ENCODE assay signal across 31 cellular contexts in genomic region chr12:76802060-76802459, GRCh38.
"Had no signal": no experiment of that assay in that cellular context is flagged by ENCODE, and none has a peak within 500 bp of the region (broad histone marks: within the 10 kb centered on the region; RNA-seq: fewer than 3 reads in every experiment).

No MANE protein-coding gene starts in this region.

- H3K9ac ChIP-seq: neural progenitor cell, parathyroid adenoma had no signal

- H3K4me1 Mint-ChIP-seq: nephron; neural progenitor cell; stimulated activated naive CD8-positive, alpha-beta T cell treated with anti-CD3 and anti-CD28 coated beads, Interleukin-15, amount 100 ng/mL, for 72 hours had no signal

- H3K36me3 ChIP-seq: ovary had no signal

- H2AFZ ChIP-seq: neural progenitor cell, parathyroid adenoma had no signal

- ATAC-seq: natural killer cell; psoas muscle; right cardiac atrium; sciatic nerve; stimulated activated memory B cell treated with anti-CD40 and anti-IgM and Interleukin-4, amounts not matched to agents 10 μg/mL and 1 μg/mL and 100 μg/mL, for 72 hours; stimulated activated naive CD8-positive, alpha-beta T cell treated with anti-CD3 and anti-CD28 coated beads, Interleukin-15, amount 100 ng/mL, for 72 hours; stimulated activated naive CD8-positive, alpha-beta T cell treated with anti-CD3 and anti-CD28 coated beads, Interleukin-15, Interleukin-2, amounts not matched to agents 100 U/mL and 50 U/mL, for 24 hours; upper lobe of right lung had no signal

- H3K4me3 Mint-ChIP-seq: natural killer cell; nephron; neural progenitor cell; stimulated activated memory B cell treated with anti-CD40 and anti-IgM and Interleukin-4, amounts not matched to agents 10 μg/mL and 1 μg/mL and 100 μg/mL, for 72 hours; stimulated activated naive CD8-positive, alpha-beta T cell treated with anti-CD3 and anti-CD28 coated beads, Interleukin-15, amount 100 ng/mL, for 72 hours; type B pancreatic cell had no signal

- H3K4me1 ChIP-seq: neural progenitor cell, parathyroid adenoma, psoas muscle, testis, upper lobe of right lung had no signal

- H3K27me3 ChIP-seq: neural progenitor cell, ovary, spleen, suprapubic skin, testis, tibial artery, transverse colon, upper lobe of right lung, vagina had no signal

- H3K9me3 ChIP-seq: ovary, testis, tibial artery, upper lobe of right lung, vagina had no signal

- H3K4me3 ChIP-seq: neural progenitor cell, ovary, psoas muscle, skin epidermis, smooth muscle cell, spleen, suprapubic skin, testis, tibial artery, transverse colon, upper lobe of right lung, vagina had no signal

- H3K27ac ChIP-seq: neural progenitor cell, ovary, parathyroid adenoma, psoas muscle, skin epidermis, spleen, suprapubic skin, testis, tibial artery, transverse colon, upper lobe of right lung, vagina had no signal

- H3K4me2 ChIP-seq: neural progenitor cell, smooth muscle cell had no signal

- H3K27ac Mint-ChIP-seq: natural killer cell; nephron; neural progenitor cell; progenitor cell of endocrine pancreas; stimulated activated memory B cell treated with anti-CD40 and anti-IgM and Interleukin-4, amounts not matched to agents 10 μg/mL and 1 μg/mL and 100 μg/mL, for 72 hours; stimulated activated naive CD8-positive, alpha-beta T cell treated with anti-CD3 and anti-CD28 coated beads, Interleukin-15, amount 100 ng/mL, for 72 hours; type B pancreatic cell had no signal

- DNase-seq: natural killer cell; occipital lobe; ovary; posterior cingulate gyrus; psoas muscle; right cardiac atrium; spleen; stimulated activated CD4-positive, alpha-beta T cell treated with anti-CD3 and anti-CD28 coated beads, Interleukin-12 subunit alpha, Interleukin-12 subunit beta, amount 100 ng/mL, for 4 hours; stimulated activated CD4-positive, alpha-beta T cell treated with anti-CD3 and anti-CD28 coated beads, Interleukin-1b, Interleukin-23, amount 100 ng/mL, for 48 hours; stimulated activated CD4-positive, alpha-beta T cell treated with anti-CD3 and anti-CD28 coated beads, Interleukin-4, amount 100 ng/mL, for 1 hour; stimulated activated CD4-positive, alpha-beta T cell treated with anti-CD3 and anti-CD28 coated beads, Interleukin-4, amount 100 ng/mL, for 4 hours; stimulated activated CD8-positive, alpha-beta memory T cell treated with anti-CD3 and anti-CD28 coated beads, Interleukin-4, amount 100 ng/mL, for 48 hours; stimulated activated naive CD4-positive, alpha-beta T cell; stimulated activated naive CD8-positive, alpha-beta T cell treated with anti-CD3 and anti-CD28 coated beads, Interleukin-15, amount 100 ng/mL, for 72 hours; stimulated activated naive CD8-positive, alpha-beta T cell treated with anti-CD3 and anti-CD28 coated beads, Interleukin-15, Interleukin-2, amounts not matched to agents 100 U/mL and 50 U/mL, for 24 hours; substantia nigra; testis; tibial artery; transverse colon; upper lobe of right lung had no signal

- H3K27me3 Mint-ChIP-seq: progenitor cell of endocrine pancreas; stimulated activated memory B cell treated with anti-CD40 and anti-IgM and Interleukin-4, amounts not matched to agents 10 μg/mL and 1 μg/mL and 100 μg/mL, for 72 hours; stimulated activated naive CD8-positive, alpha-beta T cell treated with anti-CD3 and anti-CD28 coated beads, Interleukin-15, amount 100 ng/mL, for 72 hours; type B pancreatic cell had no signal
